Comparison of ENCODE assay signal across 13 cellular contexts in genomic region chrX:101429934-101430333, GRCh38. TPM values are rescaled to one million over a fixed set of nuclear protein-coding genes. Genes with fewer than 3 reads are reported as not detected.
DNase-seq lines count a peak whose midpoint lies in the region; ATAC-seq and TF ChIP-seq lines count a peak whose summit lies in the region.
"Had no signal": no experiment of that assay in that cellular context is flagged by ENCODE, and none has a peak within 500 bp of the region (broad histone marks: within the 10 kb centered on the region; RNA-seq: fewer than 3 reads in every experiment).

No MANE protein-coding gene starts in this region.

- H3K4me2 ChIP-seq in MM.1S (ENCODE audit: low read depth, low read length), result no peak overlapping the region

- ATAC-seq in GM18517 (IDR thresholded peaks at IDR 0.05; ENCODE audit: unreplicated experiment) (peak; percentile 55), GM21786 (IDR thresholded peaks at IDR 0.05; ENCODE audit: unreplicated experiment) (peak; percentile 40)
- ATAC-seq: left lobe of liver had no signal

- H2AFZ ChIP-seq in MM.1S (ENCODE audit: low read length), result no peak overlapping the region

- no peak overlapping the region for H3K9ac ChIP-seq in MM.1S (ENCODE audit: low read length)

- no TSS peak for BruUV-seq in A673 (replicated peaks; lab: Mats Ljungman, UMichigan)

- TF ChIP-seq CTCF in A673 (conservative IDR thresholded peaks at IDR 0.05; ENCODE audit: low read depth, low read length) (no peak), uterus (IDR thresholded peaks at IDR 0.05) (no peak), MM.1S (IDR thresholded peaks at IDR 0.05; ENCODE audit: low read length) (no peak)

- DNase-seq in M059J (ENCODE audit: low read depth) (peak; percentile 69), foreskin melanocyte (peak; percentile 48), A673 (ENCODE audit: low spot score) (no peak), uterus (no peak), MM.1S (no peak), C1 segment of cervical spinal cord (lab: John Stamatoyannopoulos, UW) (no peak)
- DNase-seq: activated B cell treated with CpG ODN at 0.5 μM for 24 hours, GF-D8, NCI-H524 had no signal

- H3K27ac ChIP-seq in A673 (ENCODE audit: low read depth, low read length, poor library complexity, severe bottlenecking) (no peak overlapping the region), uterus (no peak overlapping the region), MM.1S (ENCODE audit: low read length) (no peak overlapping the region)

- H3K9me3 ChIP-seq in A673 (ENCODE audit: low read depth, low read length, poor library complexity, severe bottlenecking), result peaks cover 3% of the 10 kb centered on the region
- H3K9me3 ChIP-seq in uterus, result no peaks in the 10 kb centered on the region
- no peaks in the 10 kb centered on the region for H3K9me3 ChIP-seq in MM.1S (replicated peaks; ENCODE audit: insufficient read depth, low read length)

- no peaks in the 10 kb centered on the region for H3K9me2 ChIP-seq in MM.1S (replicated peaks; ENCODE audit: insufficient read depth, low read length)

- POLR2A ChIA-PET in A673 (lab: Charles Lee; ENCODE audit: low non-redundant PET), result no interaction called here

- H3K79me2 ChIP-seq in MM.1S (ENCODE audit: low read length), result no peaks in the 10 kb centered on the region

- H3F3A ChIP-seq in MM.1S (ENCODE audit: insufficient read depth, low read length), result no peaks in the 10 kb centered on the region

- CTCF ChIA-PET in A673 (lab: Charles Lee), result no interaction called here

- H3K27me3 ChIP-seq in A673 (replicated peaks; ENCODE audit: insufficient read depth, low read depth, low read length, poor library complexity) (no peaks in the 10 kb centered on the region), uterus (no peaks in the 10 kb centered on the region), MM.1S (replicated peaks; ENCODE audit: insufficient read depth, low read length) (no peaks in the 10 kb centered on the region)

- intact Hi-C loops in A673 (cut with micrococcal nuclease; ENCODE audit: unreplicated experiment), result no loop called here
- intact Hi-C loops in uterus (cut with DNase I; ENCODE audit: low total_unique reads), result no loop called here

- H3K4me1 ChIP-seq in A673 (ENCODE audit: insufficient read depth, low read length, poor library complexity, severe bottlenecking) (no peaks in the 10 kb centered on the region), uterus (no peaks in the 10 kb centered on the region), MM.1S (ENCODE audit: low read length) (no peaks in the 10 kb centered on the region)

- H3K4me3 ChIP-seq in A673 (ENCODE audit: low read depth, low read length, poor library complexity, severe bottlenecking) (no peak overlapping the region), uterus (no peak overlapping the region), MM.1S (ENCODE audit: low read length) (no peak overlapping the region)

- H3K36me3 ChIP-seq in A673 (ENCODE audit: insufficient read depth, low read length, poor library complexity, severe bottlenecking) (peaks cover 4% of the 10 kb centered on the region), uterus (no peaks in the 10 kb centered on the region), MM.1S (replicated peaks; ENCODE audit: insufficient read depth, low read length) (no peaks in the 10 kb centered on the region)

- no peaks in the 10 kb centered on the region for H4K20me1 ChIP-seq in MM.1S (ENCODE audit: insufficient read depth, low read length)

- TF ChIP-seq POLR2A in uterus (IDR thresholded peaks at IDR 0.05), result no peak

RNA-seq across cellular contexts. Expression of gene HNRNPH2, which starts 21.9 kb away (rescaled TPM):
- total RNA-seq in M059J (2014; rRNA removed; shearing (Covaris generic)), result 56.0 and 82.5 TPM in 2 replicates
- total RNA-seq in A673 (2021) (46.0 and 48.8 TPM in 2 replicates), uterus (10 to 100 TPM; 22.0 to 87.2 (median 40.7) TPM)

RNA-seq across cellular contexts. Expression of gene GLA, which starts 22.2 kb away (rescaled TPM):
- total RNA-seq in M059J (2014; rRNA removed; shearing (Covaris generic)), result 130 and 154 TPM in 2 replicates
- 50.2 and 61.8 TPM in 2 replicates for total RNA-seq in A673 (2021)
- 10 to 100 TPM; 13.2 to 30.2 (median 19.2) TPM for total RNA-seq in uterus

RNA-seq across cellular contexts. Expression of gene RPL36A, which starts 39.1 kb away (rescaled TPM):
- total RNA-seq in M059J (2014; rRNA removed; shearing (Covaris generic)), result 1,377 and 1,626 TPM in 2 replicates
- total RNA-seq in A673 (2021), result 267 and 316 TPM in 2 replicates
- total RNA-seq in uterus, result 1,000 to 10,000 TPM in 3 of 4 donors, 100 to 1,000 TPM in 1; 279 to 2,120 (median 1,455) TPM

RNA-seq across cellular contexts. Expression of gene BTK, which starts 43.9 kb away (rescaled TPM):
- total RNA-seq in M059J (2014; rRNA removed; shearing (Covaris generic)), result 0.05 TPM in 1 of 2 replicates, not detected in the other
- total RNA-seq in A673 (2021) (not detected in 2 replicates), uterus (1 to 10 TPM; 1.2 to 5.9 (median 2.5) TPM)
- total RNA-seq: dermis microvascular lymphatic vessel endothelial cell had no signal

RNA-seq across cellular contexts. Expression of gene ARMCX4, which starts 55.3 kb away (rescaled TPM):
- total RNA-seq in M059J (2014; rRNA removed; shearing (Covaris generic)), result 0.25 and 1.2 TPM in 2 replicates
- total RNA-seq in A673 (2021), result 12.0 and 13.3 TPM in 2 replicates
- total RNA-seq in uterus, result 10 to 100 TPM in 3 of 4 donors, 1 to 10 TPM in 1; 3.2 to 34.4 (median 23.0) TPM

Comparison
In these comparisons a context has a peak if more than half of its experiments do, and no peak if none do; other contexts are left out.
1. DNase-seq: peak in M059J (single experiment) and foreskin melanocyte (single experiment); none in A673 (single experiment), uterus (0 of 2), MM.1S (single experiment) and C1 segment of cervical spinal cord (0 of 14).